8 cellular contexts compared by ENCODE assay signal in genomic region chr12:56224102-56224701, GRCh38. TPM values are rescaled to one million over a fixed set of nuclear protein-coding genes. Genes with fewer than 3 reads are reported as not detected.
A peak's percentile ranks its signal among the peaks of the same experiment; 100 is the strongest.
DNase-seq lines count a peak whose midpoint lies in the region; ATAC-seq, FAIRE-seq and TF ChIP-seq lines count a peak whose summit lies in the region.

NABP2 (plus strand) TSS chr12:56224342; CDS start chr12:56224857, 515 bp downstream.

- no peak within 1 kb of the TSS for H3K56ac ChIP-seq in H1 (replicated peaks; ENCODE audit: insufficient read length, low read depth, low read length)

- in situ Hi-C loops in Caki2 (cut with HindIII; ENCODE audit: low pct_unique_long_range_greater_than_20kb, low sequenced_read_pairs), result no loop called here

- H2BK5ac ChIP-seq in H1 (ENCODE audit: low read depth, low read length) (peak within 1 kb of the TSS; percentile 55; the same call in 1 of the 2 replicates), mesenchymal stem cell (ENCODE audit: low read depth, low read length, poor library complexity, severe bottlenecking) (peak within 1 kb of the TSS; percentile 46)

- H3K9ac ChIP-seq in H1 (replicated peaks in 1 of 4; ENCODE audit: extremely low read depth in 1 of 4, low read depth in 3 of 4, low read length in 3 of 4) (peak within 1 kb of the TSS in 2 of 4 experiments; percentile 45 to 46; a peak in 3 of 7 replicates), mesenchymal stem cell (ENCODE audit: low read length) (peak within 1 kb of the TSS; percentile 95)

- H3K36me3 ChIP-seq in H1 (ENCODE audit: control insufficient read depth in 2 of 4, insufficient read depth in 4 of 4, low read length in 3 of 4) (peaks cover 0 to 4% (median 1%) of the 10 kb centered on the region in 4 experiments; a peak in 1 of 8 replicates), mesenchymal stem cell (ENCODE audit: control insufficient read depth in 1 of 2, insufficient read depth in 2 of 2, low read depth in 1 of 2, low read length in 2 of 2) (peaks cover 3 to 19% of the 10 kb centered on the region in 2 experiments)

- no peaks in the 10 kb centered on the region for H3K27me3 Mint-ChIP-seq in activated CD8-positive, alpha-beta memory T cell treated with anti-CD3 and anti-CD28 coated beads, Interleukin-2, amount 10 ng/mL, durations not matched to agents 7 days and 5 days

- no peaks in the 10 kb centered on the region for H3K27me3 ChIP-seq in H1 (replicated peaks in 1 of 4; ENCODE audit: control insufficient read depth in 3 of 4, extremely low read depth in 1 of 4, insufficient read depth in 3 of 4, low read length in 3 of 4)
- no peaks in the 10 kb centered on the region for H3K27me3 ChIP-seq in mesenchymal stem cell (ENCODE audit: control insufficient read depth in 1 of 2, insufficient read depth in 1 of 2, low read length in 2 of 2)

- TF ChIP-seq EP300 in H1 (IDR thresholded peaks at IDR 0.05; ENCODE audit: borderline replicate concordance in 1 of 2, low read depth in 2 of 2, low read length in 2 of 2), result no peak

- H3K4me3 ChIP-seq in H1 (ENCODE audit: extremely low read depth in 1 of 4, insufficient read depth in 2 of 4, low read depth in 3 of 4, low read length in 4 of 4) (peak within 1 kb of the TSS; percentile 49 to 78 (median 66)), mesenchymal stem cell (ENCODE audit: insufficient read depth in 1 of 2, low read depth in 1 of 2, low read length in 2 of 2) (peak within 1 kb of the TSS; percentile 61 to 93)

- peaks cover 0 to 17% of the 10 kb centered on the region in 2 experiments; a peak in 2 of 4 replicates for H3K79me2 ChIP-seq in H1 (ENCODE audit: control insufficient read depth in 1 of 2, insufficient read depth in 2 of 2, low read length in 2 of 2)

- H3K4me1 Mint-ChIP-seq in activated CD8-positive, alpha-beta memory T cell treated with anti-CD3 and anti-CD28 coated beads, Interleukin-2, amount 10 ng/mL, durations not matched to agents 7 days and 5 days, result peaks cover 42% of the 10 kb centered on the region

- no peak for TF ChIP-seq POLR2A in H1 (IDR thresholded peaks at IDR 0.05; ENCODE audit: control extremely low read depth in 1 of 2, low read depth in 2 of 2, low read length in 2 of 2)

- H2BK12ac ChIP-seq in H1 (ENCODE audit: low read depth, low read length) (no peak within 1 kb of the TSS; the same call in 1 of the 2 replicates), mesenchymal stem cell (ENCODE audit: low read length in 2 of 2) (peak within 1 kb of the TSS; percentile 31 to 63)

- ATAC-seq in GM21360 (IDR thresholded peaks at IDR 0.05; ENCODE audit: unreplicated experiment), result peak; percentile 65
- peak; percentile 85 for ATAC-seq in activated CD8-positive, alpha-beta memory T cell treated with anti-CD3 and anti-CD28 coated beads, Interleukin-2, amount 10 ng/mL, durations not matched to agents 7 days and 5 days

- peak within 1 kb of the TSS; percentile 64 for H4K5ac ChIP-seq in H1 (ENCODE audit: insufficient read length, low read depth, low read length)

- H3K4me1 ChIP-seq in H1 (replicated peaks in 1 of 4; ENCODE audit: control insufficient read depth in 3 of 4, insufficient read depth in 4 of 4, low read length in 3 of 4), result peaks cover 3 to 13% (median 6%) of the 10 kb centered on the region in 4 experiments; a peak in 6 of 7 replicates
- H3K4me1 ChIP-seq in mesenchymal stem cell (ENCODE audit: control insufficient read depth, insufficient read depth, low read depth, low read length), result peaks cover 20% of the 10 kb centered on the region

- no peaks in the 10 kb centered on the region for H3K9me3 Mint-ChIP-seq in activated CD8-positive, alpha-beta memory T cell treated with anti-CD3 and anti-CD28 coated beads, Interleukin-2, amount 10 ng/mL, durations not matched to agents 7 days and 5 days (ENCODE audit: low read depth)

- H3K27ac ChIP-seq in H1 (ENCODE audit: low read depth, low read length), result peak within 1 kb of the TSS; percentile 59; the same call in 1 of the 2 replicates
- peak within 1 kb of the TSS; percentile 64 for H3K27ac ChIP-seq in mesenchymal stem cell (ENCODE audit: low read length, poor library complexity, severe bottlenecking)

- H2BK120ac ChIP-seq in H1 (replicated peaks; ENCODE audit: low read depth, low read length), result peak within 1 kb of the TSS; percentile 9
- peak within 1 kb of the TSS; percentile 57 for H2BK120ac ChIP-seq in mesenchymal stem cell (ENCODE audit: low read depth, low read length)

- peak; percentile 70 to 79 (median 78) for TF ChIP-seq CTCF in H1 (IDR thresholded peaks at IDR 0.05; ENCODE audit: control extremely low read depth in 1 of 3, insufficient read depth in 1 of 3, low read depth in 1 of 3, low read length in 3 of 3)

- H3K79me1 ChIP-seq in H1 (ENCODE audit: low read depth, low read length) (peaks cover 6% of the 10 kb centered on the region), mesenchymal stem cell (replicated peaks; ENCODE audit: low read length, poor library complexity, severe bottlenecking) (peaks cover 16% of the 10 kb centered on the region)

- H3K4me2 ChIP-seq in H1 (ENCODE audit: insufficient read depth in 1 of 2, low read depth in 2 of 2, low read length in 2 of 2) (peak within 1 kb of the TSS; percentile 90 to 100), mesenchymal stem cell (ENCODE audit: low read length, poor library complexity, severe bottlenecking) (peak within 1 kb of the TSS; percentile 93)

- POLR2A ChIA-PET in H1 (lab: Charles Lee; ENCODE audit: partially characterized antibody), result interaction anchor here (1.0 to 4.3 kb wide), 2 partner anchors 11 to 45 kb away, joined by 3 to 41 read pairs; no protein-coding TSS in a partner anchor

- H4K20me1 ChIP-seq in H1 (replicated peaks in 1 of 2; ENCODE audit: control insufficient read depth in 1 of 2, insufficient read depth in 2 of 2, low read length in 2 of 2), result peaks cover 0 to 2% of the 10 kb centered on the region in 2 experiments

- no peaks in the 10 kb centered on the region for H3K9me3 ChIP-seq in H1 (ENCODE audit: insufficient read depth in 2 of 2, low read depth in 1 of 2, low read length in 1 of 2)
- no peaks in the 10 kb centered on the region for H3K9me3 ChIP-seq in mesenchymal stem cell (ENCODE audit: control insufficient read depth, low read length)

- H2BK20ac ChIP-seq in H1 (ENCODE audit: low read length), result no peak within 1 kb of the TSS

- H3K4me3 Mint-ChIP-seq in activated CD8-positive, alpha-beta memory T cell treated with anti-CD3 and anti-CD28 coated beads, Interleukin-2, amount 10 ng/mL, durations not matched to agents 7 days and 5 days, result peak within 1 kb of the TSS; percentile 97

- H3K23me2 ChIP-seq in H1 (ENCODE audit: low read depth, low read length), result peaks cover 22% of the 10 kb centered on the region

- DNase-seq in Caki2 (ENCODE audit: low read depth) (peak; percentile 99), HT1080 (ENCODE audit: low read depth) (peak; percentile 98), NOMO-1 treated with dmso at 0.1 percent for 144 hours (lab: John Stamatoyannopoulos, UW; ENCODE audit: unreplicated experiment) (peak; percentile 95), H1 (ENCODE audit: low read depth in 1 of 2, low spot score in 2 of 2) (peak; percentile 95 to 98), mesenchymal stem cell (peak; percentile 98)
- DNase-seq in activated CD8-positive, alpha-beta memory T cell treated with anti-CD3 and anti-CD28 coated beads, Interleukin-2, amount 10 ng/mL, durations not matched to agents 7 days and 5 days, result peak; percentile 97
- peak; percentile 88 for DNase-seq in stimulated activated CD8-positive, alpha-beta memory T cell treated with anti-CD3 and anti-CD28 coated beads, Interleukin-12 subunit alpha, Interleukin-12 subunit beta, amount 100 ng/mL, for 4 hours (ENCODE audit: low read depth)

- peak; percentile 39 for TF ChIP-seq RAD21 in H1 (IDR thresholded peaks at IDR 0.05 in 1 of 2, conservative IDR thresholded peaks at IDR 0.05 in 1 of 2; ENCODE audit: low read depth in 2 of 2, low read length in 2 of 2)

- peak within 1 kb of the TSS; percentile 75 for H3K27ac Mint-ChIP-seq in activated CD8-positive, alpha-beta memory T cell treated with anti-CD3 and anti-CD28 coated beads, Interleukin-2, amount 10 ng/mL, durations not matched to agents 7 days and 5 days

- H3K4ac ChIP-seq in H1 (replicated peaks; ENCODE audit: insufficient read length, low read depth, low read length), result peak within 1 kb of the TSS; percentile 63
- H3K4ac ChIP-seq in mesenchymal stem cell (ENCODE audit: low read depth in 1 of 2, low read length in 2 of 2), result peak within 1 kb of the TSS; percentile 73 to 92

- H4K91ac ChIP-seq in H1 (replicated peaks; ENCODE audit: insufficient read length, low read length) (peak within 1 kb of the TSS; percentile 8), mesenchymal stem cell (ENCODE audit: low read length) (peak within 1 kb of the TSS; percentile 59)

- no peak within 1 kb of the TSS for H3K14ac ChIP-seq in H1 (ENCODE audit: insufficient read length)
- H3K14ac ChIP-seq in mesenchymal stem cell (ENCODE audit: low read length in 2 of 2), result peak within 1 kb of the TSS; percentile 75 to 79

- H3K23ac ChIP-seq in H1 (ENCODE audit: insufficient read length), result no peak within 1 kb of the TSS
- H3K23ac ChIP-seq in mesenchymal stem cell (ENCODE audit: low read length in 2 of 2), result no peak within 1 kb of the TSS

- H2AK5ac ChIP-seq in H1 (ENCODE audit: low read depth, low read length) (0 out of 2 replicates have a peak within 1 kb of the TSS, but pooled peaks have one; percentile 0), mesenchymal stem cell (ENCODE audit: low read length, severe bottlenecking) (peak within 1 kb of the TSS; percentile 89)

- peaks cover 7% of the 10 kb centered on the region for H3K36me3 Mint-ChIP-seq in activated CD8-positive, alpha-beta memory T cell treated with anti-CD3 and anti-CD28 coated beads, Interleukin-2, amount 10 ng/mL, durations not matched to agents 7 days and 5 days

- peak within 1 kb of the TSS; percentile 64; the same call in 1 of the 2 replicates for H2AFZ ChIP-seq in H1 (ENCODE audit: low read length)
- peak within 1 kb of the TSS; percentile 20 for H2AFZ ChIP-seq in mesenchymal stem cell (ENCODE audit: low read depth, low read length)

- H2BK15ac ChIP-seq in H1 (ENCODE audit: low read length) (no peak within 1 kb of the TSS), mesenchymal stem cell (ENCODE audit: low read depth, poor library complexity, severe bottlenecking) (peak within 1 kb of the TSS; percentile 44)

- FAIRE-seq in H1 (lab: Jason Lieb, UNC), result peak; percentile 60

- 3% methylated on average over 35 of the region's 41 CpGs; no CpG with 5 or more reads in 1 of the 2 experiments for WGBS in H1 (ENCODE audit: extremely low coverage in 1 of 2, insufficient coverage in 1 of 2, insufficient read length in 1 of 2, insufficient replicate concordance in 2 of 2, low coverage in 1 of 2, low lambda C conversion rate in 2 of 2, missing lambda C conversion rate in 1 of 2), 2 experiments
- 2% methylated on average over 37 of the region's 41 CpGs for WGBS in mesenchymal stem cell

- H4K8ac ChIP-seq in H1 (ENCODE audit: extremely low read depth, insufficient read depth, low read length) (0 out of 2 replicates have a peak within 1 kb of the TSS, but pooled peaks have one; percentile 58), mesenchymal stem cell (ENCODE audit: low read length) (peak within 1 kb of the TSS; percentile 95)

- CTCF ChIA-PET in activated CD8-positive, alpha-beta memory T cell treated with anti-CD3 and anti-CD28 coated beads, Interleukin-2, amount 10 ng/mL, durations not matched to agents 7 days and 5 days (lab: Charles Lee), result interaction anchor here (1.0 to 4.2 kb wide), 2 partner anchors 9 to 34 kb away, joined by 3 to 57 read pairs; partner anchors contain the start of gene SMARCC2
- CTCF ChIA-PET in H1 (lab: Charles Lee; ENCODE audit: partially characterized antibody), result interaction anchor here (2.6 to 10.5 kb wide), 5 partner anchors 17 to 105 kb away, joined by 12 to 89 read pairs (median 28); partner anchors contain the start of genes ANKRD52 and ZC3H10

- H3K18ac ChIP-seq in H1 (ENCODE audit: extremely low read depth, low read length) (peak within 1 kb of the TSS; percentile 54; the same call in 1 of the 2 replicates), mesenchymal stem cell (ENCODE audit: low read depth in 1 of 2, low read length in 2 of 2) (peak within 1 kb of the TSS; percentile 71 to 85)

RNA-seq across cellular contexts. Expression of gene NABP2, which starts in this region (rescaled TPM):
- total RNA-seq in Caki2 (2014; rRNA removed; shearing (Covaris generic); ENCODE audit: low replicate concordance), result 162 and 187 TPM in 2 replicates
- total RNA-seq in HT1080 (2014; rRNA removed; shearing (Covaris generic)), result 77.9 and 78.3 TPM in 2 replicates
- 48.3 and 49.3 TPM in 2 replicates for polyA plus RNA-seq in HT1080 (2015; cell fraction: cytosol; rRNA removed)
- polyA plus RNA-seq in HT1080 (2015; cell fraction: nucleus; rRNA removed), result 12.1 and 13.6 TPM in 2 replicates
- total RNA-seq in activated CD8-positive, alpha-beta memory T cell treated with anti-CD3 and anti-CD28 coated beads, Interleukin-2, amount 10 ng/mL, durations not matched to agents 7 days and 5 days, result 10 to 100 TPM; 62.8 to 80.6 TPM
- total RNA-seq in H1 (2021; fragmentation: NEBNext Ultra II Directional; extraction: Animal tissue kit (Norgen Biotek cat#: 25700)), result 56.1 and 58.1 TPM in 2 replicates
- 59.8 and 67.5 TPM in 2 replicates for polyA plus RNA-seq in H1 (2011; rRNA removed)
- 71.4 TPM for polyA plus RNA-seq in H1 (2011; cell fraction: cytosol; rRNA removed)
- 29.7 TPM for polyA plus RNA-seq in H1 (2011; cell fraction: nucleus; rRNA removed)
- polyA plus RNA-seq in H1 (2012, experiment 1 of 2), result 58.0 to 64.0 TPM (median 61.5 TPM) in 4 replicates
- 60.6 TPM for polyA plus RNA-seq in H1 (2012, experiment 2 of 2)
- 31.7 TPM for polyA plus RNA-seq in H1 (2013, experiment 1 of 2)
- 32.1 TPM for polyA plus RNA-seq in H1 (2013, experiment 2 of 2)
- polyA minus RNA-seq in H1 (2011; rRNA and poly(A)+ RNA removed), result 34.2 and 41.0 TPM in 2 replicates
- 17.3 TPM for polyA minus RNA-seq in H1 (2011; cell fraction: cytosol; rRNA and poly(A)+ RNA removed)
- 9.0 TPM for polyA minus RNA-seq in H1 (2011; cell fraction: nucleus; rRNA and poly(A)+ RNA removed)
- 27.3 TPM for polyA plus RNA-seq in mesenchymal stem cell (2013, experiment 1 of 2)
- 26.7 TPM for polyA plus RNA-seq in mesenchymal stem cell (2013, experiment 2 of 2)

Comparison
In these comparisons a context has a peak if more than half of its experiments do, and no peak if none do; other contexts are left out.
1. Peak in every context shown above with its lines: DNase-seq, ATAC-seq, H3K4me3 ChIP-seq and H3K27ac ChIP-seq.